9 cellular contexts compared by ENCODE assay signal in the genomic region with DNA sequence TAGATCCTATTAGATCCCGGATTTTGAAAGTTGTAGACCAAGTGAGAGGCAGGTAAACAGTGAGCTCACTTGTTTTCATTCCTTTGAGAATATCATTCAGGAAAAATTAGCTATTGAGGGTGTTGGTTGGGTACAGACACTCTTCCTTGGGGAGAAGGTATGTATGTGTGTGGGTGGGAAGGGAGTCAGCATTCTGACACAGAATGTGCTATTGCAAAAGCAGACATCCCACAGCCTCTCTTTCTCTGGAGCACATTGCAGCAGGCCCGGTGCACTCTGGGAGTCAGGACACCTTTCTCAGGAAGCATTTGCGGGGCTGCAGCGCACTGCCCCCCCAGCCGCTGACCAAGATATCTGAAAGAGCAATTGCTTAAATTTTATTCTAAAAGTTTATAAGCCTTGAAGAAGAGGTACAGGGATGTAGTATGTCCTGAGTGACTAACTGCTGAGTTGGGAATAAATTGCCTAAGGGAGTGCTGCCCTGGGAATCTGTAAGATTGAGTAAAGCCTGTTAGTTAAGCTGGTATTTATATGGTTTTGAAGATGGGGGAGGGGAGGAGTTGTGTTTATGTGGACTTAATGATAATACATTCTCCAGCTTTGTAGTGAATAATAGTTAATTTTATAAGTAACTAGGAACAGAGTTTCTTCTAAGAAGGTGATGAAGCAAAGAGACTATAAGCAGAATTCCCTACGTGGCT. TPM values are rescaled to one million over a fixed set of nuclear protein-coding genes. Genes with fewer than 3 reads are reported as not detected.
DNase-seq lines count a peak whose midpoint lies in the region; ATAC-seq and TF ChIP-seq lines count a peak whose summit lies in the region.
"Had no signal": no experiment of that assay in that cellular context is flagged by ENCODE, and none has a peak within 500 bp of the region (broad histone marks: within the 10 kb centered on the region; RNA-seq: fewer than 3 reads in every experiment).

No MANE protein-coding gene starts in this region.

- TF ChIP-seq CTCF in PC-9 (conservative IDR thresholded peaks at IDR 0.05) (no peak), endodermal cell (conservative IDR thresholded peaks at IDR 0.05) (no peak)

- H3K4me1 ChIP-seq in PC-9 (replicated peaks; ENCODE audit: insufficient read depth): peaks cover 61% of the 10 kb centered on the region
- peaks cover 14 to 16% of the 10 kb centered on the region in 2 donors for H3K4me1 ChIP-seq in esophagus (ENCODE audit: control insufficient read depth in 2 of 2, insufficient read depth in 2 of 2, low read length in 1 of 2)
- H3K4me1 ChIP-seq in endodermal cell (ENCODE audit: control insufficient read depth, insufficient read depth, low read length): peaks cover 9% of the 10 kb centered on the region

- no peak overlapping the region for H2AFZ ChIP-seq in PC-9

- peaks cover 88% of the 10 kb centered on the region for H3K79me2 ChIP-seq in PC-9 (ENCODE audit: low read depth)

- peak overlapping the region; percentile 52 for H3K27ac ChIP-seq in PC-9
- H3K27ac ChIP-seq in esophagus (ENCODE audit: low read depth in 2 of 2, low read length in 1 of 2): peak overlapping the region; percentile 33 to 73
- no peak overlapping the region for H3K27ac ChIP-seq in endodermal cell (ENCODE audit: low read depth, low read length)

- POLR2A ChIA-PET in PC-9 (lab: Charles Lee; ENCODE audit: unreplicated experiment): no interaction called here

- no peaks in the 10 kb centered on the region for H3K9me3 Mint-ChIP-seq in endodermal cell

- DNase-seq in GM03348 (ENCODE audit: low spot score) (peak; percentile 74), PC-9 (peak in 1 of 2 experiments; percentile 64), renal cortical epithelial cell (ENCODE audit: low read depth) (peak; percentile 89), NCI-H2107 (lab: John Stamatoyannopoulos, UW) (no peak), COLO829 (ENCODE audit: low spot score) (no peak), endodermal cell (no peak)
- DNase-seq: KBM-7 had no signal

- CTCF ChIA-PET in PC-9 (lab: Charles Lee): no interaction called here

- H3K27me3 Mint-ChIP-seq in endodermal cell (ENCODE audit: insufficient read depth): peaks cover 11% of the 10 kb centered on the region

- no peak for ATAC-seq in HG02938 (IDR thresholded peaks at IDR 0.05; ENCODE audit: unreplicated experiment)

- BruUV-seq in PC-9 (replicated peaks; lab: Mats Ljungman, UMichigan): no TSS peak

- no peaks in the 10 kb centered on the region for H3K9me3 ChIP-seq in PC-9 (ENCODE audit: insufficient read depth, low read depth)
- no peaks in the 10 kb centered on the region for H3K9me3 ChIP-seq in esophagus (ENCODE audit: control insufficient read depth in 2 of 2, insufficient read depth in 1 of 2, low read depth in 1 of 2, low read length in 1 of 2)
- H3K9me3 ChIP-seq in endodermal cell (ENCODE audit: control insufficient read depth, low read length): no peaks in the 10 kb centered on the region

- H3K36me3 ChIP-seq in PC-9 (ENCODE audit: low read depth): no peaks in the 10 kb centered on the region
- no peaks in the 10 kb centered on the region for H3K36me3 ChIP-seq in esophagus (ENCODE audit: control insufficient read depth in 2 of 2, insufficient read depth in 2 of 2, low read length in 1 of 2)
- peaks cover 7% of the 10 kb centered on the region for H3K36me3 ChIP-seq in endodermal cell (ENCODE audit: control insufficient read depth, insufficient read depth, low read length)

- H3K27me3 ChIP-seq in PC-9 (ENCODE audit: insufficient read depth, low read depth) (no peaks in the 10 kb centered on the region), esophagus (ENCODE audit: control insufficient read depth in 1 of 2, insufficient read depth in 2 of 2, low read length in 2 of 2) (no peaks in the 10 kb centered on the region), endodermal cell (ENCODE audit: control insufficient read depth, insufficient read depth, low read length, poor library complexity, severe bottlenecking) (no peaks in the 10 kb centered on the region)

- no peak overlapping the region for H3K4me3 Mint-ChIP-seq in endodermal cell

- 61 to 73% methylated on average over 6 of the region's 6 CpGs for WGBS in esophagus, 2 donors
- WGBS in endodermal cell (ENCODE audit: insufficient coverage in 1 of 2, insufficient read length in 1 of 2), 2 experiments: 82 to 85% methylated on average over 5 to 6 of the region's 6 CpGs

- peaks cover 55% of the 10 kb centered on the region for H3K4me1 Mint-ChIP-seq in endodermal cell

- H3F3A ChIP-seq in PC-9 (ENCODE audit: insufficient read depth, low read depth): peaks cover 18% of the 10 kb centered on the region; the same call in 1 of the 2 replicates

- H3K9ac ChIP-seq in endodermal cell (ENCODE audit: extremely low read depth, low read length, poor library complexity, severe bottlenecking): no peak overlapping the region

- intact Hi-C loops in PC-9 (cut with micrococcal nuclease; ENCODE audit: unreplicated experiment): no loop called here

- H3K4me3 ChIP-seq in PC-9 (peak overlapping the region; percentile 14; the same call in 1 of the 2 replicates), esophagus (ENCODE audit: low read depth in 1 of 2, low read length in 2 of 2) (no peak overlapping the region), endodermal cell (ENCODE audit: low read length) (no peak overlapping the region)

- no peak overlapping the region for H3K27ac Mint-ChIP-seq in endodermal cell

- H3K9me2 ChIP-seq in PC-9 (ENCODE audit: insufficient read depth): no peaks in the 10 kb centered on the region

- H3K36me3 Mint-ChIP-seq in endodermal cell (ENCODE audit: low read depth): peaks cover 6% of the 10 kb centered on the region

- H4K20me1 ChIP-seq in PC-9 (ENCODE audit: insufficient read depth): no peaks in the 10 kb centered on the region

- peak overlapping the region; percentile 73 for H3K4me2 ChIP-seq in PC-9

RNA-seq across cellular contexts. Expression of gene TNFAIP8, which starts 5.2 kb away (rescaled TPM):
- total RNA-seq in PC-9 (2021) (15.0 and 16.4 TPM in 2 replicates), renal cortical epithelial cell (57.9 and 75.7 TPM in 2 replicates), endodermal cell (10 to 100 TPM; 29.6 to 39.5 TPM)
- 10 to 100 TPM; 11.0 to 16.1 TPM for polyA plus RNA-seq in esophagus
- polyA plus RNA-seq in endodermal cell (2013, experiment 1 of 2): 16.1 TPM
- 14.5 TPM for polyA plus RNA-seq in endodermal cell (2013, experiment 2 of 2)

Comparison
In these comparisons a context has a peak if more than half of its experiments do, and no peak if none do; other contexts are left out.
1. DNase-seq: peak in GM03348 (single experiment) and renal cortical epithelial cell (single experiment); none in NCI-H2107 (single experiment), COLO829 (single experiment) and endodermal cell (single experiment).